9 cellular contexts compared by ENCODE assay signal in the genomic region with DNA sequence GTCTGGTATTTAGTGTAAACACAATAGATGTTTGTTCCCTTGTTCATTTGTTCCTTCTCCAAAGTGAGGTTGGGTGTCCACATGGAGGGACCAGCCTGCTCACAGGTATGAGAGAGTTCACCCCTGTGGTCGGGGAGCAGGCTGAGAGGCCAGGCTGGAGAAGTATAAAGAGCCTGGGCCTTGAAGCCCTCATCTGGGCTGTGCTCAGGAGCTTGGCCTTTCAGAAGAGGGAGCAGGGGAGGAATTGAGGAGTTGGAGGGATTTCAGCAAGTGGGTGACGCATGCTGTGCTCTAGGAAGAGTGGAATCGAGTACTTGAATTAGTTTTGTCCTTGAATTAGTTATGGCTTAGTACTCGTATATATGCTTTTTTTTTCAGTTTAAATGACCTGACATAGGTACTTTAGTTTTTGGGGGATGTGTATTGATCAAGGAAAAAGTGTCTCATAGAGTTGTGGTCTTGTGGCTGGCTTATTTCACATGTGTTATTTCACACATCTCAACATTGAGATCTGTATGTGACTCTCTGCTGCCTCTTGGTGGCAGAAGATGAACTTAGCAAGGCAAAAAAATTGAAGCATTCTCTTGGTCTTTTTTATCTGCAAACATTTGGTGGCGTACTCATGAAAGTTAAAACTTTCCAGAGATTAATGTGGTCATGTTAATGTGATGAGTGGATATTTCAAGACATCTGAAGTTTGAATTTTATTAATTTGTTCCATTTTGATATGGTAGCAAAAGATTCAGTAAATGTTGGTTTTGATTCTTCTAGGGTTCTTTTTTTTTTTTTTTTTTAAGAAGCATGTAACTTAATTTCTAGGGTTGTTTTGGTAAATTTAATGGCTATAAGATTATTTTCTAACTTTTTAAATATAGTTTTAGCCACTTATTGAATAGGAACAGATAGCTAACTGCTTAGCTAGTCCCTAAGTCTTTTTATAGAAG. TPM values are rescaled to one million over a fixed set of nuclear protein-coding genes. Genes with fewer than 3 reads are reported as not detected.
DNase-seq lines count a peak whose midpoint lies in the region; ATAC-seq and TF ChIP-seq lines count a peak whose summit lies in the region.
"Had no signal": no experiment of that assay in that cellular context is flagged by ENCODE, and none has a peak within 500 bp of the region (broad histone marks: within the 10 kb centered on the region; RNA-seq: fewer than 3 reads in every experiment).

No MANE protein-coding gene starts in this region.

- H3K4me1 Mint-ChIP-seq in central memory CD8-positive, alpha-beta T cell, result peaks cover 19% of the 10 kb centered on the region
- H3K4me1 Mint-ChIP-seq in stimulated activated memory B cell treated with anti-CD40 and anti-IgM and Interleukin-4, amounts not matched to agents 10 μg/mL and 1 μg/mL and 100 μg/mL, for 72 hours, result peaks cover 15% of the 10 kb centered on the region

- H3K27ac Mint-ChIP-seq in central memory CD8-positive, alpha-beta T cell (ENCODE audit: low read depth), result no peak overlapping the region
- H3K27ac Mint-ChIP-seq in stimulated activated memory B cell treated with anti-CD40 and anti-IgM and Interleukin-4, amounts not matched to agents 10 μg/mL and 1 μg/mL and 100 μg/mL, for 72 hours, result peak overlapping the region; percentile 18

- H3K4me3 ChIP-seq in GM06990 (replicated peaks; ENCODE audit: low read depth, low read length) (no peak overlapping the region), HFF-Myc (replicated peaks; ENCODE audit: low read depth, low read length) (no peak overlapping the region)

- peaks cover 16% of the 10 kb centered on the region for H3K36me3 Mint-ChIP-seq in central memory CD8-positive, alpha-beta T cell (ENCODE audit: insufficient read depth)
- peaks cover 33% of the 10 kb centered on the region for H3K36me3 Mint-ChIP-seq in stimulated activated memory B cell treated with anti-CD40 and anti-IgM and Interleukin-4, amounts not matched to agents 10 μg/mL and 1 μg/mL and 100 μg/mL, for 72 hours
- H3K36me3 Mint-ChIP-seq: IgD-negative memory B cell had no signal

- DNase-seq in GM06990 (ENCODE audit: extremely low read depth, insufficient read length) (no peak), HFF-Myc (ENCODE audit: extremely low read depth, low read depth) (peak; percentile 14), M059J (ENCODE audit: low read depth) (peak; percentile 24), T-helper 1 cell (peak in 3 of 5 donors; percentile 16 to 69 (median 22)), kidney tubule cell (ENCODE audit: low spot score) (peak; percentile 56)
- DNase-seq in central memory CD8-positive, alpha-beta T cell (ENCODE audit: low spot score in 2 of 2), result peak in 1 of 2 donors; percentile 49

- H3K27me3 ChIP-seq in GM06990 (replicated peaks; ENCODE audit: control insufficient read depth, insufficient read depth, low read length), result no peaks in the 10 kb centered on the region

- ATAC-seq in central memory CD8-positive, alpha-beta T cell (replicated peaks; ENCODE audit: extremely low read depth, poor library complexity, severe bottlenecking), result peak; percentile 82
- peak; percentile 58 for ATAC-seq in stimulated activated memory B cell treated with anti-CD40 and anti-IgM and Interleukin-4, amounts not matched to agents 10 μg/mL and 1 μg/mL and 100 μg/mL, for 72 hours

- H3K27ac ChIP-seq in 22Rv1, result no peak overlapping the region

- no peaks in the 10 kb centered on the region for H3K27me3 Mint-ChIP-seq in central memory CD8-positive, alpha-beta T cell
- H3K27me3 Mint-ChIP-seq in stimulated activated memory B cell treated with anti-CD40 and anti-IgM and Interleukin-4, amounts not matched to agents 10 μg/mL and 1 μg/mL and 100 μg/mL, for 72 hours, result no peaks in the 10 kb centered on the region
- H3K27me3 Mint-ChIP-seq: IgD-negative memory B cell had no signal

- no peaks in the 10 kb centered on the region for H3K9me3 Mint-ChIP-seq in central memory CD8-positive, alpha-beta T cell
- no peaks in the 10 kb centered on the region for H3K9me3 Mint-ChIP-seq in stimulated activated memory B cell treated with anti-CD40 and anti-IgM and Interleukin-4, amounts not matched to agents 10 μg/mL and 1 μg/mL and 100 μg/mL, for 72 hours
- H3K9me3 Mint-ChIP-seq: IgD-negative memory B cell had no signal

- H3K36me3 ChIP-seq in GM06990 (ENCODE audit: control insufficient read depth, insufficient read depth, low read length), result 0 out of 2 replicates have a peak, but pooled peaks cover 2% of the 10 kb centered on the region

- H3K4me3 Mint-ChIP-seq in central memory CD8-positive, alpha-beta T cell, result no peak overlapping the region
- no peak overlapping the region for H3K4me3 Mint-ChIP-seq in stimulated activated memory B cell treated with anti-CD40 and anti-IgM and Interleukin-4, amounts not matched to agents 10 μg/mL and 1 μg/mL and 100 μg/mL, for 72 hours
- H3K4me3 Mint-ChIP-seq: IgD-negative memory B cell had no signal

- TF ChIP-seq CTCF in 22Rv1 (IDR thresholded peaks at IDR 0.05), result peak; percentile 89
- peak; percentile 80 for TF ChIP-seq CTCF in GM06990 (IDR thresholded peaks at IDR 0.05; ENCODE audit: insufficient read depth, low read length, poor library complexity, severe bottlenecking)
- TF ChIP-seq CTCF in HFF-Myc (IDR thresholded peaks at IDR 0.05; ENCODE audit: low read depth, low read length, missing control alignments), result peak; percentile 65

RNA-seq across cellular contexts. Expression of a gene that starts 54.3 kb away (rescaled TPM):
- 0.42 TPM in 1 of 2 replicates, not detected in the other for total RNA-seq in M059J (2014; rRNA removed; shearing (Covaris generic))
